Comparison of ENCODE assay signal across 8 cellular contexts in genomic region chr1:40389871-40390560, GRCh38. TPM values are rescaled to one million over a fixed set of nuclear protein-coding genes. Genes with fewer than 3 reads are reported as not detected.
A peak's percentile ranks its signal among the peaks of the same experiment; 100 is the strongest.
DNase-seq lines count a peak whose midpoint lies in the region; ATAC-seq and TF ChIP-seq lines count a peak whose summit lies in the region.

No MANE protein-coding gene starts in this region.

- peaks cover 45% of the 10 kb centered on the region for H3K36me3 Mint-ChIP-seq in CD4-positive, alpha-beta T cell (ENCODE audit: low read depth)
- H3K36me3 Mint-ChIP-seq in T-helper 2 cell treated with Interferon-gamma antibody and Interleukin-4, amounts not matched to agents 5 μg/mL and 100 μg/mL, for 36 hours (ENCODE audit: low read depth) = peaks cover 38% of the 10 kb centered on the region

- POLR2A ChIA-PET in CD4-positive, alpha-beta T cell (lab: Charles Lee) = interaction anchor here (0.9 to 10.9 kb wide), 9 partner anchors 8 to 302 kb away, joined by 3 to 304 read pairs (median 5); partner anchors contain the start of genes NFYC and SMAP2

- peaks cover 2% of the 10 kb centered on the region for H3K9me3 Mint-ChIP-seq in CD4-positive, alpha-beta T cell
- no peaks in the 10 kb centered on the region for H3K9me3 Mint-ChIP-seq in T-helper 2 cell treated with Interferon-gamma antibody and Interleukin-4, amounts not matched to agents 5 μg/mL and 100 μg/mL, for 36 hours

- H3K36me3 ChIP-seq in esophagus squamous epithelium (peaks cover 0 to 8% (median 0%) of the 10 kb centered on the region in 3 donors), psoas muscle (ENCODE audit: insufficient read depth in 1 of 2, low read depth in 1 of 2) (no peaks in the 10 kb centered on the region)

- H3K27me3 ChIP-seq in CD4-positive, alpha-beta T cell (ENCODE audit: control insufficient read depth, insufficient read depth, low read length) = no peaks in the 10 kb centered on the region
- H3K27me3 ChIP-seq in esophagus squamous epithelium (no peaks in the 10 kb centered on the region), psoas muscle (ENCODE audit: insufficient read depth in 3 of 3, low read length in 2 of 3) (no peaks in the 10 kb centered on the region), foreskin keratinocyte (no peaks in the 10 kb centered on the region)

- H3K4me3 ChIP-seq in esophagus squamous epithelium (peak overlapping the region in 2 of 4 donors; percentile 12 to 18), psoas muscle (no peak overlapping the region)

- no peak for TF ChIP-seq CTCF in CD4-positive, alpha-beta T cell (IDR thresholded peaks at IDR 0.05)
- no peak for TF ChIP-seq CTCF in esophagus squamous epithelium (IDR thresholded peaks at IDR 0.05)
- TF ChIP-seq CTCF in psoas muscle (IDR thresholded peaks at IDR 0.05) = no peak
- TF ChIP-seq CTCF in foreskin keratinocyte (conservative IDR thresholded peaks at IDR 0.05) = no peak

- peaks cover 86% of the 10 kb centered on the region for H3K4me1 Mint-ChIP-seq in CD4-positive, alpha-beta T cell (ENCODE audit: low read depth)
- H3K4me1 Mint-ChIP-seq in T-helper 2 cell treated with Interferon-gamma antibody and Interleukin-4, amounts not matched to agents 5 μg/mL and 100 μg/mL, for 36 hours (ENCODE audit: low read depth) = peaks cover 77% of the 10 kb centered on the region

- peaks cover 9 to 87% (median 48%) of the 10 kb centered on the region in 3 donors for H3K4me1 ChIP-seq in esophagus squamous epithelium
- peaks cover 28% of the 10 kb centered on the region for H3K4me1 ChIP-seq in psoas muscle
- H3K4me1 ChIP-seq in foreskin keratinocyte = no peaks in the 10 kb centered on the region

- 45 to 55% methylated on average over 3 to 4 of the region's 4 CpGs for WGBS in esophagus squamous epithelium, 2 donors
- 47 to 67% (median 48%) methylated on average over 4 of the region's 4 CpGs for WGBS in psoas muscle, 3 donors

- H3K27me3 Mint-ChIP-seq in CD4-positive, alpha-beta T cell = no peaks in the 10 kb centered on the region
- no peaks in the 10 kb centered on the region for H3K27me3 Mint-ChIP-seq in T-helper 2 cell treated with Interferon-gamma antibody and Interleukin-4, amounts not matched to agents 5 μg/mL and 100 μg/mL, for 36 hours (ENCODE audit: low read depth)

- CTCF ChIA-PET in CD4-positive, alpha-beta T cell (lab: Charles Lee) = interaction anchor here (1.2 to 4.1 kb wide), 3 partner anchors 14 to 74 kb away, joined by 4 to 16 read pairs (median 6); no protein-coding TSS in a partner anchor

- H3K27ac Mint-ChIP-seq in CD4-positive, alpha-beta T cell = peak overlapping the region; percentile 96
- H3K27ac Mint-ChIP-seq in T-helper 2 cell treated with Interferon-gamma antibody and Interleukin-4, amounts not matched to agents 5 μg/mL and 100 μg/mL, for 36 hours = peak overlapping the region; percentile 83

- peak overlapping the region; percentile 95 for H3K27ac ChIP-seq in CD4-positive, alpha-beta T cell (ENCODE audit: low read depth, low read length)
- H3K27ac ChIP-seq in esophagus squamous epithelium (peak overlapping the region; percentile 32 to 91 (median 78)), psoas muscle (peak overlapping the region; percentile 53), foreskin keratinocyte (no peak overlapping the region)

- no peaks in the 10 kb centered on the region for H3K9me3 ChIP-seq in CD4-positive, alpha-beta T cell (ENCODE audit: control insufficient read depth, low read length)
- no peaks in the 10 kb centered on the region for H3K9me3 ChIP-seq in esophagus squamous epithelium
- no peaks in the 10 kb centered on the region for H3K9me3 ChIP-seq in psoas muscle

- TF ChIP-seq POLR2A in esophagus squamous epithelium (IDR thresholded peaks at IDR 0.05) = peak in 1 of 4 donors; percentile 19

- intact Hi-C loops in CD4-positive, alpha-beta T cell (cut with DNase I, micrococcal nuclease) = loop anchor here in 1 of 2 experiments (10.0 kb wide), 1 partner anchor 135 kb away; the partner anchor contains the start of gene ZMPSTE24
- intact Hi-C loops in esophagus squamous epithelium (cut with DNase I) (no loop called here), psoas muscle (cut with DNase I) (no loop called here)

- no peak for DNase-seq in CD4-positive, alpha-beta T cell
- DNase-seq in T-helper 2 cell treated with Interferon-gamma antibody and Interleukin-4, amounts not matched to agents 5 μg/mL and 100 μg/mL, for 36 hours (ENCODE audit: low spot score) = no peak
- DNase-seq in esophagus squamous epithelium (lab: John Stamatoyannopoulos, UW) (no peak), psoas muscle (no peak), HT-29 (ENCODE audit: low spot score) (no peak), COLO829 (ENCODE audit: low spot score) (no peak), foreskin keratinocyte (no peak)

- ATAC-seq in CD4-positive, alpha-beta T cell (ENCODE audit: poor library complexity) = no peak
- ATAC-seq in psoas muscle (peak; percentile 64 to 81 (median 76)), GM19351 (IDR thresholded peaks at IDR 0.05; ENCODE audit: unreplicated experiment) (no peak), foreskin keratinocyte (no peak)

- peak overlapping the region; percentile 89 for H3K4me3 Mint-ChIP-seq in CD4-positive, alpha-beta T cell
- H3K4me3 Mint-ChIP-seq in T-helper 2 cell treated with Interferon-gamma antibody and Interleukin-4, amounts not matched to agents 5 μg/mL and 100 μg/mL, for 36 hours = peak overlapping the region; percentile 86

RNA-seq across cellular contexts. Expression of gene SMAP2, which starts 16.5 kb away (rescaled TPM):
- 100 to 1,000 TPM; 214 to 216 TPM for total RNA-seq in CD4-positive, alpha-beta T cell
- 10 to 100 TPM; 15.1 to 34.9 (median 23.8) TPM for total RNA-seq in esophagus squamous epithelium
- total RNA-seq in psoas muscle = 10 to 100 TPM in 3 of 4 donors, 1 to 10 TPM in 1; 6.9 to 35.0 (median 15.3) TPM
- 10 to 100 TPM; 18.0 to 32.2 (median 18.4) TPM for polyA plus RNA-seq in psoas muscle
- 12.9 and 14.1 TPM in 2 replicates for total RNA-seq in HT-29 (2014; rRNA removed; shearing (Covaris generic))
- total RNA-seq in foreskin keratinocyte = 20.4 and 20.9 TPM in 2 replicates
- polyA plus RNA-seq in foreskin keratinocyte = 15.8 and 18.5 TPM in 2 replicates

Comparison
In these comparisons a context has a peak if more than half of its experiments do, and no peak if none do; other contexts are left out.
1. ATAC-seq: peak in psoas muscle (4 of 4); none in CD4-positive, alpha-beta T cell (single experiment), GM19351 (single experiment) and foreskin keratinocyte (single experiment).